Comparison of ENCODE assay signal across 1 cellular context in genomic region chr1:89550995-89551394, GRCh38.
A peak's percentile ranks its signal among the peaks of the same experiment; 100 is the strongest.
TF ChIP-seq lines count a peak whose summit lies in the region.

No MANE protein-coding gene starts in this region.

TF ChIP-seq in K562, 482 proteins besides CTCF, POLR2A, EP300 and RAD21 (continued from another document and continues in another):
- TF ChIP-seq ETS1 (conservative IDR thresholded peaks at IDR 0.05; ENCODE audit: control insufficient read depth, low read depth, low read length): no peak
- TF ChIP-seq ZBTB40 (IDR thresholded peaks at IDR 0.05): 0 out of 2 replicates have a peak, but pooled peaks have one; percentile 26
- TF ChIP-seq ZBTB40 (CRISPR knock-in tag; IDR thresholded peaks at IDR 0.05): no peak
- no peak for TF ChIP-seq ZNF512 (tag; IDR thresholded peaks at IDR 0.05)
- no peak for TF ChIP-seq SMAD1 (IDR thresholded peaks at IDR 0.05; ENCODE audit: low read depth, low read length, partially characterized antibody)
- TF ChIP-seq CEBPG (CRISPR knock-in tag; IDR thresholded peaks at IDR 0.05): no peak
- no peak for TF ChIP-seq CEBPG (tag; conservative IDR thresholded peaks at IDR 0.05 in 1 of 2, IDR thresholded peaks at IDR 0.05 in 1 of 2)
- TF ChIP-seq SAP30 (IDR thresholded peaks at IDR 0.05; ENCODE audit: borderline replicate concordance, insufficient read depth, low read depth, low read length, poor library complexity, severe bottlenecking): no peak
- no peak for TF ChIP-seq POLR3A (IDR thresholded peaks at IDR 0.05; ENCODE audit: borderline replicate concordance, extremely low read depth, insufficient read depth, insufficient read length)
- TF ChIP-seq ZNF239 (CRISPR knock-in tag; IDR thresholded peaks at IDR 0.05): no peak
- TF ChIP-seq EZH2 (IDR thresholded peaks at IDR 0.05; ENCODE audit: borderline replicate concordance, low read depth, low read length): no peak
- no peak for TF ChIP-seq TCF3 (CRISPR knock-in tag; IDR thresholded peaks at IDR 0.05)
- no peak for TF ChIP-seq TGIF2 (CRISPR knock-in tag; IDR thresholded peaks at IDR 0.05)
- no peak for TF ChIP-seq PTTG1 (tag; IDR thresholded peaks at IDR 0.05; ENCODE audit: low read depth)
- TF ChIP-seq ATF6 (CRISPR knock-in tag; IDR thresholded peaks at IDR 0.05): no peak
- TF ChIP-seq BRD9 (IDR thresholded peaks at IDR 0.05; ENCODE audit: low read depth, partially characterized antibody): peak; percentile 45
- TF ChIP-seq HIVEP1 (CRISPR knock-in tag; IDR thresholded peaks at IDR 0.05): no peak
- 0 out of 3 replicates have a peak, but pooled peaks of 1 of the 2 experiments have one; percentile 42 for TF ChIP-seq CBX3 (IDR thresholded peaks at IDR 0.05; ENCODE audit: borderline replicate concordance in 1 of 2, low read length in 2 of 2)
- TF ChIP-seq DNMT1 (IDR thresholded peaks at IDR 0.05): no peak
- TF ChIP-seq AFF4 (CRISPR knock-in tag; IDR thresholded peaks at IDR 0.05): no peak; the same call in 1 of the 2 replicates
- TF ChIP-seq RBM22 (IDR thresholded peaks at IDR 0.05; ENCODE audit: low read depth, low read length, poor library complexity, severe bottlenecking): no peak
- TF ChIP-seq MEF2D (tag; conservative IDR thresholded peaks at IDR 0.05; ENCODE audit: low read depth): peak; percentile 51; the same call in 1 of the 2 replicates
- TF ChIP-seq RREB1 (CRISPR knock-in tag; IDR thresholded peaks at IDR 0.05): no peak
- TF ChIP-seq SMC3 (conservative IDR thresholded peaks at IDR 0.05; ENCODE audit: insufficient read depth, low read depth, low read length): 0 out of 2 replicates have a peak, but pooled peaks have one; percentile 20
- TF ChIP-seq HMBOX1 (IDR thresholded peaks at IDR 0.05): no peak
- TF ChIP-seq TAL1 (IDR thresholded peaks at IDR 0.05): no peak
- TF ChIP-seq YY1 (IDR thresholded peaks at IDR 0.05; ENCODE audit: borderline replicate concordance in 1 of 3, control insufficient read depth in 1 of 3, extremely low read depth in 1 of 3, insufficient read depth in 3 of 3, insufficient read length in 1 of 3, insufficient replicate concordance in 2 of 3, low read depth in 1 of 3, low read length in 2 of 3): no peak
- TF ChIP-seq XRCC5 (IDR thresholded peaks at IDR 0.05; ENCODE audit: low read depth, low read length): no peak
- no peak for TF ChIP-seq PML (IDR thresholded peaks at IDR 0.05; ENCODE audit: low read length)
- TF ChIP-seq ZNF134 (CRISPR knock-in tag; conservative IDR thresholded peaks at IDR 0.05): no peak
- peak; percentile 71 for TF ChIP-seq EHMT2 (IDR thresholded peaks at IDR 0.05)
